22 cellular contexts compared by ENCODE assay signal in the genomic region with DNA sequence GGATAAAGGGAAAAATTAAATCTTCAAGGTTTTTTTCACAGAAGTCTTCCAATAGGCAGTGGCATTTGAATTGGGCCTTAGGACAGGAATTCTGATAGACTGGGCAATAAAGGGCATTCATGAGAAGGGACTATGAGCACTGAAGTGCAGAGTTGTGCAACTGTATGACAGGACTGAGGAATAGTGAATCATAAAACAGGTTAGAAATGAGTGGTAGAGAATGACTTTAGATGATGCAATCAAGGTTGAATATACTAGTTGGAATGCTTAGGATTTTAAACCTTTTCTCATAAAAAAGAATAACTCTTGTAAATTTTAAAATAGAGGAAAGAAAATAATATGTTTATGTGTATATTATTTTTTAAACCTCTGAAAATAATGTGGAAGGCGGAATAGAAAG.
A peak's percentile ranks its signal among the peaks of the same experiment; 100 is the strongest.
DNase-seq lines count a peak whose midpoint lies in the region; ATAC-seq and TF ChIP-seq lines count a peak whose summit lies in the region.
"Had no signal": no experiment of that assay in that cellular context is flagged by ENCODE, and none has a peak within 500 bp of the region (broad histone marks: within the 10 kb centered on the region; RNA-seq: fewer than 3 reads in every experiment).

No MANE protein-coding gene starts in this region.

- H3K4me3 ChIP-seq in GM23248 (no peak overlapping the region), OCI-LY3 (ENCODE audit: low read length) (no peak overlapping the region), choroid plexus epithelial cell (ENCODE audit: low read depth, low read length) (no peak overlapping the region), left lung (no peak overlapping the region), esophagus squamous epithelium (no peak overlapping the region)
- H3K4me3 ChIP-seq: A549, GM23338, right atrium auricular region had no signal

- no peaks in the 10 kb centered on the region for H3K36me3 ChIP-seq in GM23248 (ENCODE audit: low read depth)
- peaks cover 3% of the 10 kb centered on the region for H3K36me3 ChIP-seq in OCI-LY3 (replicated peaks; ENCODE audit: low read depth, low read length)
- H3K36me3 ChIP-seq in left lung: no peaks in the 10 kb centered on the region
- no peaks in the 10 kb centered on the region for H3K36me3 ChIP-seq in esophagus squamous epithelium
- H3K36me3 ChIP-seq: right atrium auricular region had no signal

- no peak for TF ChIP-seq POLR2A in esophagus squamous epithelium (IDR thresholded peaks at IDR 0.05)

- H3K27ac ChIP-seq in GM23248 (no peak overlapping the region), OCI-LY3 (ENCODE audit: low read length) (no peak overlapping the region), left lung (no peak overlapping the region), esophagus squamous epithelium (no peak overlapping the region)
- H3K27ac ChIP-seq: A549, right atrium auricular region had no signal

- H3K9ac ChIP-seq in GM23248 (no peak overlapping the region), OCI-LY3 (ENCODE audit: low read length) (no peak overlapping the region)

- H3K79me2 ChIP-seq in GM23248 (ENCODE audit: insufficient read depth) (no peaks in the 10 kb centered on the region), OCI-LY3 (ENCODE audit: low read length) (no peaks in the 10 kb centered on the region)

- H3K4me1 ChIP-seq in GM23248 (ENCODE audit: insufficient read depth): peaks cover 6% of the 10 kb centered on the region; the same call in 1 of the 2 replicates
- peaks cover 28% of the 10 kb centered on the region for H3K4me1 ChIP-seq in OCI-LY3 (ENCODE audit: low read length)
- no peaks in the 10 kb centered on the region for H3K4me1 ChIP-seq in left lung
- H3K4me1 ChIP-seq in esophagus squamous epithelium: no peaks in the 10 kb centered on the region
- H3K4me1 ChIP-seq: A549, right atrium auricular region had no signal

- H3F3A ChIP-seq in GM23248 (ENCODE audit: insufficient read depth): no peaks in the 10 kb centered on the region

- 38 to 47% methylated on average over 1 of the region's 1 CpG for WGBS in GM23248 (ENCODE audit: low coverage in 1 of 2, low lambda C conversion rate in 2 of 2, missing lambda C conversion rate in 2 of 2), 2 experiments
- WGBS in esophagus squamous epithelium, 2 donors: 52 to 53% methylated on average over 1 of the region's 1 CpG

- peak; percentile 52 for ATAC-seq in left lung
- ATAC-seq in GM18502 (IDR thresholded peaks at IDR 0.05; ENCODE audit: poor library complexity, unreplicated experiment): no peak
- no peak for ATAC-seq in GM21381 (IDR thresholded peaks at IDR 0.05; ENCODE audit: unreplicated experiment)
- ATAC-seq in GM19351 (IDR thresholded peaks at IDR 0.05; ENCODE audit: unreplicated experiment): no peak
- ATAC-seq: A549; activated T-cell treated with anti-CD3 and anti-CD28 coated beads, Interleukin-2, amount 50 U/mL, for 4 hours; effector memory CD8-positive, alpha-beta T cell; GM23338 had no signal

- in situ Hi-C loops in GM23248 (cut with MboI): no loop called here

- no peaks in the 10 kb centered on the region for H3K27me3 ChIP-seq in GM23248 (replicated peaks; ENCODE audit: insufficient read depth)
- H3K27me3 ChIP-seq in OCI-LY3 (ENCODE audit: low read depth, low read length): no peaks in the 10 kb centered on the region
- no peaks in the 10 kb centered on the region for H3K27me3 ChIP-seq in left lung
- H3K27me3 ChIP-seq in esophagus squamous epithelium: no peaks in the 10 kb centered on the region
- H3K27me3 ChIP-seq: right atrium auricular region had no signal

- intact Hi-C loops in left lung (cut with DNase I) (no loop called here), esophagus squamous epithelium (cut with DNase I) (no loop called here)

- H3K9me3 ChIP-seq in GM23248 (ENCODE audit: low read depth) (no peaks in the 10 kb centered on the region), OCI-LY3 (ENCODE audit: insufficient read depth, low read length) (no peaks in the 10 kb centered on the region), left lung (no peaks in the 10 kb centered on the region), esophagus squamous epithelium (no peaks in the 10 kb centered on the region)
- H3K9me3 ChIP-seq: A549, right atrium auricular region had no signal

- H4K20me1 ChIP-seq in GM23248 (ENCODE audit: insufficient read depth) (no peaks in the 10 kb centered on the region), OCI-LY3 (ENCODE audit: insufficient read depth, low read length) (no peaks in the 10 kb centered on the region)

- no peak overlapping the region for H3K4me2 ChIP-seq in GM23248 (ENCODE audit: unreplicated experiment)
- H3K4me2 ChIP-seq in OCI-LY3 (ENCODE audit: low read length): peak overlapping the region; percentile 18
- H3K4me2 ChIP-seq: A549, GM23338 had no signal

- H2AFZ ChIP-seq in GM23248 (no peak overlapping the region), OCI-LY3 (ENCODE audit: low read depth, low read length) (no peak overlapping the region)
- H2AFZ ChIP-seq: GM23338 had no signal

- H3K9me2 ChIP-seq in GM23248 (ENCODE audit: insufficient read depth): no peaks in the 10 kb centered on the region

- TF ChIP-seq CTCF in OCI-LY3 (IDR thresholded peaks at IDR 0.05; ENCODE audit: low read depth, low read length): no peak
- TF ChIP-seq CTCF in choroid plexus epithelial cell (conservative IDR thresholded peaks at IDR 0.05; ENCODE audit: low read depth, low read length): no peak
- no peak for TF ChIP-seq CTCF in left lung (IDR thresholded peaks at IDR 0.05)
- TF ChIP-seq CTCF in esophagus squamous epithelium (IDR thresholded peaks at IDR 0.05): no peak

- DNase-seq in GM23248: peak; percentile 63
- DNase-seq in choroid plexus epithelial cell (ENCODE audit: low read depth): peak; percentile 70
- DNase-seq in left lung: no peak
- DNase-seq in esophagus squamous epithelium (lab: John Stamatoyannopoulos, UW): no peak
- DNase-seq: activated CD4-positive, alpha-beta T cell treated with anti-CD3 and anti-CD28 coated beads for 1 hour; activated naive CD4-positive, alpha-beta T cell treated with Interleukin-2 at 50 U/mL for 16 hours; activated T-cell treated with anti-CD3 and anti-CD28 coated beads, Interleukin-2, amount 50 U/mL, for 4 hours; aorta; C1 segment of cervical spinal cord; effector memory CD8-positive, alpha-beta T cell; islet precursor cell; naive B cell; NCI-H2107; NCI-H524; stimulated activated CD4-positive, alpha-beta T cell treated with anti-CD3 and anti-CD28 coated beads, Interleukin-15, amount 100 ng/mL, for 24 hours had no signal

Comparison
In these comparisons a context has a peak if more than half of its experiments do, and no peak if none do; other contexts are left out.
1. DNase-seq: peak in GM23248 (single experiment) and choroid plexus epithelial cell (single experiment); none in left lung (0 of 2) and esophagus squamous epithelium (single experiment).